14 cellular contexts compared by ENCODE assay signal in genomic region chr2:238388794-238389193, GRCh38.
"Had no signal": no experiment of that assay in that cellular context is flagged by ENCODE, and none has a peak within 500 bp of the region (broad histone marks: within the 10 kb centered on the region; RNA-seq: fewer than 3 reads in every experiment).

No MANE protein-coding gene starts in this region.

- DNase-seq: activated CD4-positive, alpha-beta T cell treated with anti-CD3 and anti-CD28 coated beads for 4 hours; activated CD8-positive, alpha-beta memory T cell treated with anti-CD3 and anti-CD28 coated beads, Interleukin-2, amount 50 U/mL, for 48 hours; activated CD8-positive, alpha-beta T cell treated with anti-CD3 and anti-CD28 coated beads for 36 hours; activated naive CD8-positive, alpha-beta T cell treated with anti-CD3 and anti-CD28 coated beads, Interleukin-2, amount 10 ng/mL, durations not matched to agents 7 days and 5 days; aorta; esophagus squamous epithelium; foreskin fibroblast; left ventricle myocardium inferior; occipital lobe; T-helper 9 cell; tibial artery; WERI-Rb-1 had no signal

- H3K9me3 ChIP-seq: esophagus squamous epithelium, left ventricle myocardium inferior, tibial artery, vagina had no signal

- H3K27ac ChIP-seq: esophagus squamous epithelium, skin epidermis, tibial artery, vagina, WERI-Rb-1 had no signal

- H3K4me3 ChIP-seq: esophagus squamous epithelium, left ventricle myocardium inferior, skin epidermis, tibial artery, vagina had no signal

- H3K4me1 ChIP-seq: vagina had no signal

- H3K27me3 ChIP-seq: esophagus squamous epithelium, tibial artery, vagina had no signal

- H3K36me3 ChIP-seq: esophagus squamous epithelium, left ventricle myocardium inferior, tibial artery, vagina, WERI-Rb-1 had no signal
